ENCODE assay signal across 1 cellular context in the genomic region with DNA sequence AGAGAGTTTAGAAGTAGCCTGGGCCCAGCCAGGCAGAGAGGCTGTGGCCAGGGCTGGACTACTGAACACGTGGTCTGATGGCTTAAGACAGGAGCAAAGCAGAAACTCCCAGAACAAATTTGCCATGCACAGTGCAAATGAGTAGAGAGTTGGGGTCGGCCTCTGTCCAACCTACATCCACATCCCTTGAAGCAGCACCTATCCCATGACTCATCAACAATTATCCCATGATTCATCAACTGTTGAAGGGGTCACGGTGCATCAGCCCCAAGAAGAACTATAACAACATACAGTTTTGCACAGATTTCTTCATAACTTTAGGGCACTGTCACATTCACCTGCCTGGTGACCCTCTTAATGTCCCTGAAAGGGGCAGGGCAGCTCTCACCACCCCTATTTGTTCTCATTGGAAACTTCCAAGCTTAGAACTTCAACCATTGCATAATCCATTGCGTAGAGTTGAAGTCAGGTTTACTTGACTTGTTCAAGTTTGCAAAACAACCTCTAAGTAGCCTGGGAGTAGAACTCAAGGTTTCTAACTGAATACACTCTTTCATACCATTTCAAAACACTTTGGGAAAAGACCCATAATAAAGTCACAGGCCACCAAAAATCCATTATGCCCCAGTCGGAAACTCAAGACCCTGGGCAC.
A peak's percentile ranks its signal among the peaks of the same experiment; 100 is the strongest.
TF ChIP-seq lines count a peak whose summit lies in the region.

No MANE protein-coding gene starts in this region.

TF ChIP-seq in SK-N-SH, 30 proteins besides CTCF, POLR2A, EP300 and RAD21 (continued from another document):
- TF ChIP-seq, protein P1, sequence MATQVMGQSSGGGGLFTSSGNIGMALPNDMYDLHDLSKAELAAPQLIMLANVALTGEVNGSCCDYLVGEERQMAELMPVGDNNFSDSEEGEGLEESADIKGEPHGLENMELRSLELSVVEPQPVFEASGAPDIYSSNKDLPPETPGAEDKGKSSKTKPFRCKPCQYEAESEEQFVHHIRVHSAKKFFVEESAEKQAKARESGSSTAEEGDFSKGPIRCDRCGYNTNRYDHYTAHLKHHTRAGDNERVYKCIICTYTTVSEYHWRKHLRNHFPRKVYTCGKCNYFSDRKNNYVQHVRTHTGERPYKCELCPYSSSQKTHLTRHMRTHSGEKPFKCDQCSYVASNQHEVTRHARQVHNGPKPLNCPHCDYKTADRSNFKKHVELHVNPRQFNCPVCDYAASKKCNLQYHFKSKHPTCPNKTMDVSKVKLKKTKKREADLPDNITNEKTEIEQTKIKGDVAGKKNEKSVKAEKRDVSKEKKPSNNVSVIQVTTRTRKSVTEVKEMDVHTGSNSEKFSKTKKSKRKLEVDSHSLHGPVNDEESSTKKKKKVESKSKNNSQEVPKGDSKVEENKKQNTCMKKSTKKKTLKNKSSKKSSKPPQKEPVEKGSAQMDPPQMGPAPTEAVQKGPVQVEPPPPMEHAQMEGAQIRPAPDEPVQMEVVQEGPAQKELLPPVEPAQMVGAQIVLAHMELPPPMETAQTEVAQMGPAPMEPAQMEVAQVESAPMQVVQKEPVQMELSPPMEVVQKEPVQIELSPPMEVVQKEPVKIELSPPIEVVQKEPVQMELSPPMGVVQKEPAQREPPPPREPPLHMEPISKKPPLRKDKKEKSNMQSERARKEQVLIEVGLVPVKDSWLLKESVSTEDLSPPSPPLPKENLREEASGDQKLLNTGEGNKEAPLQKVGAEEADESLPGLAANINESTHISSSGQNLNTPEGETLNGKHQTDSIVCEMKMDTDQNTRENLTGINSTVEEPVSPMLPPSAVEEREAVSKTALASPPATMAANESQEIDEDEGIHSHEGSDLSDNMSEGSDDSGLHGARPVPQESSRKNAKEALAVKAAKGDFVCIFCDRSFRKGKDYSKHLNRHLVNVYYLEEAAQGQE (IDR thresholded peaks at IDR 0.05; ENCODE audit: low read depth, low read length) = peak; percentile 44; the same call in 1 of the 2 replicates
- no peak for TF ChIP-seq TAF1 (IDR thresholded peaks at IDR 0.05; ENCODE audit: borderline replicate concordance, low read depth, low read length)
- no peak for TF ChIP-seq NRF1 (IDR thresholded peaks at IDR 0.05; ENCODE audit: low read depth, low read length)
- TF ChIP-seq MEF2A (IDR thresholded peaks at IDR 0.05; ENCODE audit: borderline replicate concordance, low read depth) = no peak
- TF ChIP-seq, protein P2, sequence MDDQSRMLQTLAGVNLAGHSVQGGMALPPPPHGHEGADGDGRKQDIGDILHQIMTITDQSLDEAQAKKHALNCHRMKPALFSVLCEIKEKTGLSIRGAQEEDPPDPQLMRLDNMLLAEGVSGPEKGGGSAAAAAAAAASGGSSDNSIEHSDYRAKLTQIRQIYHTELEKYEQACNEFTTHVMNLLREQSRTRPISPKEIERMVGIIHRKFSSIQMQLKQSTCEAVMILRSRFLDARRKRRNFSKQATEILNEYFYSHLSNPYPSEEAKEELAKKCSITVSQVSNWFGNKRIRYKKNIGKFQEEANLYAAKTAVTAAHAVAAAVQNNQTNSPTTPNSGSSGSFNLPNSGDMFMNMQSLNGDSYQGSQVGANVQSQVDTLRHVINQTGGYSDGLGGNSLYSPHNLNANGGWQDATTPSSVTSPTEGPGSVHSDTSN (IDR thresholded peaks at IDR 0.05) = no peak
- TF ChIP-seq, protein P3, sequence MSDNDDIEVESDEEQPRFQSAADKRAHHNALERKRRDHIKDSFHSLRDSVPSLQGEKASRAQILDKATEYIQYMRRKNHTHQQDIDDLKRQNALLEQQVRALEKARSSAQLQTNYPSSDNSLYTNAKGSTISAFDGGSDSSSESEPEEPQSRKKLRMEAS (IDR thresholded peaks at IDR 0.05; ENCODE audit: low read depth) = no peak
- peak; percentile 45; the same call in 1 of the 2 replicates for TF ChIP-seq FOSL2 (IDR thresholded peaks at IDR 0.05; ENCODE audit: borderline replicate concordance, low read depth)
- TF ChIP-seq TEAD4 (IDR thresholded peaks at IDR 0.05; ENCODE audit: borderline replicate concordance, insufficient read depth) = no peak
- no peak for TF ChIP-seq YY1 (IDR thresholded peaks at IDR 0.05; ENCODE audit: low read depth)
- no peak for TF ChIP-seq RXRA (IDR thresholded peaks at IDR 0.05; ENCODE audit: borderline replicate concordance, low read depth)
TF ChIP-seq in SK-N-SH: peak in this region for 2.
